8 cellular contexts compared by ENCODE assay signal in the genomic region with DNA sequence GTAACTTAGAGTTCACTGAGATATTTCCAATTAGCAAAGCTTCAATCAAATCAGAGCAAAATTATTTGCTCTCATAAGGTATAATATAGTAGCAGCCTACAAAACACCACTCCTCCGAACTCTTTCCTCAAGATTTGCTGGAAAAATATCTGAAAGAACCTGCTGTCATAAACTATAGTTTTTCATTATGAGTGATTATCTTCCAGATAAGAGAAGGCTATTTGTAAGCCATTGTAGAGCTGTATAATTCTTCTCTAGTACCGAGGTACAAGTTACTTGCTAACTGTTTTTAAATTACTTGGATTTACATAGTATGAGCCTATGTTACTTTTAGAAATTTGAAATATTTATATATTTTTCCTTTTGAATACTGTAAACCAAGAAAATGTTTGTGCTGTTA. TPM values are rescaled to one million over a fixed set of nuclear protein-coding genes. Genes with fewer than 3 reads are reported as not detected.
DNase-seq lines count a peak whose midpoint lies in the region; ATAC-seq, FAIRE-seq and TF ChIP-seq lines count a peak whose summit lies in the region.

No MANE protein-coding gene starts in this region.

- peak overlapping the region; percentile 82 for H3K4me2 ChIP-seq in BLaER1

- H3K27ac Mint-ChIP-seq in activated CD4-positive, alpha-beta memory T cell treated with anti-CD3 and anti-CD28 coated beads for 36 hours, result no peak overlapping the region

- peak overlapping the region; percentile 96 for H3K4me3 Mint-ChIP-seq in activated CD4-positive, alpha-beta memory T cell treated with anti-CD3 and anti-CD28 coated beads for 36 hours

- TF ChIP-seq CTCF in dorsolateral prefrontal cortex (IDR thresholded peaks at IDR 0.05 in 54 of 56, conservative IDR thresholded peaks at IDR 0.05 in 2 of 56; ENCODE audit: low read depth in 1 of 56, partially characterized antibody in 56 of 56), result no peak

- H3K27me3 ChIP-seq in BLaER1 (no peaks in the 10 kb centered on the region), dorsolateral prefrontal cortex (peaks cover 0 to 9% (median 0%) of the 10 kb centered on the region in 45 donors)

- H3K36me3 ChIP-seq in BLaER1, result peaks cover 35% of the 10 kb centered on the region

- H3K4me3 ChIP-seq in BLaER1, result peak overlapping the region; percentile 87
- H3K4me3 ChIP-seq in iPS-18c (ENCODE audit: insufficient read depth, low read depth, low read length), result peak overlapping the region; percentile 97
- H3K4me3 ChIP-seq in dorsolateral prefrontal cortex, result no peak overlapping the region

- no peak for ATAC-seq in HG03045 (IDR thresholded peaks at IDR 0.05; ENCODE audit: unreplicated experiment)

- H3K9me3 Mint-ChIP-seq in activated CD4-positive, alpha-beta memory T cell treated with anti-CD3 and anti-CD28 coated beads for 36 hours, result no peaks in the 10 kb centered on the region

- POLR2A ChIA-PET in activated CD4-positive, alpha-beta memory T cell treated with anti-CD3 and anti-CD28 coated beads for 36 hours (lab: Charles Lee), result no interaction called here

- H4K20me1 ChIP-seq in BLaER1, result no peaks in the 10 kb centered on the region

- H3K27ac ChIP-seq in BLaER1 (no peak overlapping the region), dorsolateral prefrontal cortex (no peak overlapping the region)

- FAIRE-seq in H54 (lab: Jason Lieb, UNC), result peak; percentile 30

- H3K9ac ChIP-seq in BLaER1, result peak overlapping the region; percentile 96

- intact Hi-C loops in activated CD4-positive, alpha-beta memory T cell treated with anti-CD3 and anti-CD28 coated beads for 36 hours (cut with micrococcal nuclease), result loop anchor here (2.0 to 10.0 kb wide), 6 partner anchors 111 to 1761 kb away; a partner anchor contains a TSS
- intact Hi-C loops in dorsolateral prefrontal cortex (cut with DNase I), result loop anchor here in 1 of 2 donors (10.0 kb wide), 1 partner anchor 671 kb away; a partner anchor contains a TSS

- peaks cover 51% of the 10 kb centered on the region for H3K4me1 Mint-ChIP-seq in activated CD4-positive, alpha-beta memory T cell treated with anti-CD3 and anti-CD28 coated beads for 36 hours (ENCODE audit: low read depth)

- H3K36me3 Mint-ChIP-seq in activated CD4-positive, alpha-beta memory T cell treated with anti-CD3 and anti-CD28 coated beads for 36 hours, result peaks cover 47% of the 10 kb centered on the region

- no peaks in the 10 kb centered on the region for H3K27me3 Mint-ChIP-seq in activated CD4-positive, alpha-beta memory T cell treated with anti-CD3 and anti-CD28 coated beads for 36 hours

- CTCF ChIA-PET in activated CD4-positive, alpha-beta memory T cell treated with anti-CD3 and anti-CD28 coated beads for 36 hours (lab: Charles Lee), result no interaction called here

- TF ChIP-seq POLR2A in H54 (IDR thresholded peaks at IDR 0.05; ENCODE audit: low read depth, low read length), result no peak

- H3K4me1 ChIP-seq in BLaER1, result peaks cover 47% of the 10 kb centered on the region

- no peak for DNase-seq in H54 (ENCODE audit: insufficient read length, low spot score)
- no peak for DNase-seq in activated CD4-positive, alpha-beta memory T cell treated with anti-CD3 and anti-CD28 coated beads for 36 hours
- DNase-seq in dorsolateral prefrontal cortex, result no peak
- no peak for DNase-seq in HPDE6-E6E7 (ENCODE audit: extremely low spot score)
- DNase-seq in HuH-7.5 (ENCODE audit: low spot score), result no peak

- H3K9me3 ChIP-seq in BLaER1, result no peaks in the 10 kb centered on the region
- no peaks in the 10 kb centered on the region for H3K9me3 ChIP-seq in iPS-18c (ENCODE audit: control insufficient read depth, insufficient read depth, low read length)

RNA-seq across cellular contexts. Expression of a gene that starts 2.1 kb away (rescaled TPM):
- 10 to 100 TPM; 79.3 to 83.1 TPM for total RNA-seq in activated CD4-positive, alpha-beta memory T cell treated with anti-CD3 and anti-CD28 coated beads for 36 hours
- 1 to 10 TPM in 2 of 120 experiments, under 1 TPM in 10, not detected in 108; 0.20 to 1.1 (median 0.42) TPM for total RNA-seq in dorsolateral prefrontal cortex

RNA-seq across cellular contexts. Expression of a gene that starts 2.1 kb away (rescaled TPM):
- 10 to 100 TPM; 19.6 to 23.0 TPM for total RNA-seq in activated CD4-positive, alpha-beta memory T cell treated with anti-CD3 and anti-CD28 coated beads for 36 hours
- total RNA-seq in dorsolateral prefrontal cortex, result 10 to 100 TPM in 103 of 120 experiments, 1 to 10 TPM in 17; 6.5 to 24.8 (median 13.3) TPM

Comparison
In these comparisons a context has a peak if more than half of its experiments do, and no peak if none do; other contexts are left out.
1. H3K4me3 ChIP-seq: peak in BLaER1 (single experiment) and iPS-18c (single experiment); none in dorsolateral prefrontal cortex (0 of 59).
2. RNA of a gene that starts 2.1 kb away (total RNA-seq): 79.3 to 83.1 TPM in activated CD4-positive, alpha-beta memory T cell treated with anti-CD3 and anti-CD28 coated beads for 36 hours; 0.20 to 1.1 TPM in dorsolateral prefrontal cortex; every median in the first group is over 10 times any median in the second.